In the genomic region with DNA sequence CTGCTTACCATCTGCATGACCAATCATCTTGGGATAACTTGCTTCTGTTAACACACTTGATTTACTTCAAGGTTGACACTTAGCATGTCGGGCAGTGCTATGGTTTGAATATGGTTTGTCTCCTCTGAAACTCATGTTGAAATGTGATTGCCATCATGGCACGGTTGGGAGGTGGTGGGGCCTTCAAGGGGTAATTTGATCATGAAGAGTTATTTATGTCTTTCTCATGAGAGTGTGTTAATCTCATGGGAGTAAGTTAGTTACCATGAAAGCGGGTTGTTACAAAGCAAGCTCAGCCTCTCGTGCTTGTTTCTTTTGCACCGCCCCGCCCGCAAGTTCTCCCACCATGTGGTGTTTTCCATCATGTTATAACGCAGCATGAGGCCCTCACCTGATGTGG, we compare ENCODE assay signal across 23 cellular contexts.
"Had no signal": no experiment of that assay in that cellular context is flagged by ENCODE, and none has a peak within 500 bp of the region (broad histone marks: within the 10 kb centered on the region; RNA-seq: fewer than 3 reads in every experiment).

No MANE protein-coding gene starts in this region.

- H3K4me3 ChIP-seq: esophagus muscularis mucosa, hepatocyte, lung, prostate gland, right lobe of liver, tibial artery, upper lobe of left lung, uterus had no signal

- H3K27me3 ChIP-seq: esophagus muscularis mucosa, hepatocyte, right lobe of liver, tibial artery, upper lobe of left lung, uterus had no signal

- H3K27me3 Mint-ChIP-seq: dendritic cell treated with granulocyte-macrophage colony-stimulating factor and Interleukin-4, amounts not matched to agents 40 ng/mL and 50 ng/mL, for 4 days had no signal

- ATAC-seq: effector memory CD8-positive, alpha-beta T cell; left cardiac atrium; left ventricle myocardium superior; natural killer cell treated with Interleukin-12 subunit alpha and Interleukin-12 subunit beta and Interleukin-15 and Interleukin-18, amount 100 ng/mL, for 72 hours; right lobe of liver; stimulated activated memory B cell treated with anti-CD40 and anti-IgM and Interleukin-4, amounts not matched to agents 10 μg/mL and 1 μg/mL and 100 μg/mL, for 72 hours had no signal

- H3K9me3 Mint-ChIP-seq: natural killer cell treated with Interleukin-12 subunit alpha and Interleukin-12 subunit beta and Interleukin-15 and Interleukin-18, amount 100 ng/mL, for 72 hours; stimulated activated memory B cell treated with anti-CD40 and anti-IgM and Interleukin-4, amounts not matched to agents 10 μg/mL and 1 μg/mL and 100 μg/mL, for 72 hours had no signal

- H3K36me3 Mint-ChIP-seq: natural killer cell treated with Interleukin-12 subunit alpha and Interleukin-12 subunit beta and Interleukin-15 and Interleukin-18, amount 100 ng/mL, for 72 hours; stimulated activated memory B cell treated with anti-CD40 and anti-IgM and Interleukin-4, amounts not matched to agents 10 μg/mL and 1 μg/mL and 100 μg/mL, for 72 hours had no signal

- DNase-seq: effector memory CD8-positive, alpha-beta T cell; head of caudate nucleus; kidney; left cardiac atrium; left ventricle myocardium superior; mesenchymal stem cell; midbrain; right lobe of liver; stimulated activated CD4-positive, alpha-beta T cell treated with anti-CD3 and anti-CD28 coated beads, Interleukin-1b, Interleukin-23, amount 100 ng/mL, for 48 hours; stimulated activated CD4-positive, alpha-beta T cell treated with anti-CD3 and anti-CD28 coated beads, Interleukin-4, amount 100 ng/mL, for 24 hours; tibial artery; upper lobe of left lung; uterus had no signal

- H3K4me3 Mint-ChIP-seq: dendritic cell treated with granulocyte-macrophage colony-stimulating factor and Interleukin-4, amounts not matched to agents 40 ng/mL and 50 ng/mL, for 4 days; effector memory CD8-positive, alpha-beta T cell; natural killer cell treated with Interleukin-12 subunit alpha and Interleukin-12 subunit beta and Interleukin-15 and Interleukin-18, amount 100 ng/mL, for 72 hours; stimulated activated memory B cell treated with anti-CD40 and anti-IgM and Interleukin-4, amounts not matched to agents 10 μg/mL and 1 μg/mL and 100 μg/mL, for 72 hours; stimulated activated naive CD8-positive, alpha-beta T cell treated with anti-CD3 and anti-CD28 coated beads, Interleukin-15, Interleukin-2, amounts not matched to agents 100 ng/mL and 50 ng/mL, for 24 hours had no signal

- H3K9me3 ChIP-seq: prostate gland, right lobe of liver, uterus had no signal

- H3K27ac Mint-ChIP-seq: dendritic cell treated with granulocyte-macrophage colony-stimulating factor and Interleukin-4, amounts not matched to agents 40 ng/mL and 50 ng/mL, for 4 days; effector memory CD8-positive, alpha-beta T cell; natural killer cell treated with Interleukin-12 subunit alpha and Interleukin-12 subunit beta and Interleukin-15 and Interleukin-18, amount 100 ng/mL, for 72 hours; stimulated activated memory B cell treated with anti-CD40 and anti-IgM and Interleukin-4, amounts not matched to agents 10 μg/mL and 1 μg/mL and 100 μg/mL, for 72 hours; stimulated activated naive CD8-positive, alpha-beta T cell treated with anti-CD3 and anti-CD28 coated beads, Interleukin-15, Interleukin-2, amounts not matched to agents 100 ng/mL and 50 ng/mL, for 24 hours had no signal

- H3K4me2 ChIP-seq: hepatocyte had no signal

- H3K9ac ChIP-seq: parathyroid adenoma had no signal

- H3K27ac ChIP-seq: epithelial cell of prostate, esophagus muscularis mucosa, hepatocyte, parathyroid adenoma, prostate gland, right lobe of liver, tibial artery, upper lobe of left lung, uterus had no signal

- H3K4me1 Mint-ChIP-seq: stimulated activated memory B cell treated with anti-CD40 and anti-IgM and Interleukin-4, amounts not matched to agents 10 μg/mL and 1 μg/mL and 100 μg/mL, for 72 hours had no signal

- H3K4me1 ChIP-seq: esophagus muscularis mucosa, parathyroid adenoma, prostate gland, tibial artery, uterus had no signal

- H3K36me3 ChIP-seq: esophagus muscularis mucosa, prostate gland, right lobe of liver, tibial artery, upper lobe of left lung, uterus had no signal
